19 cellular contexts compared by ENCODE assay signal in genomic region chr12:106522708-106523107, GRCh38.
"Had no signal": no experiment of that assay in that cellular context is flagged by ENCODE, and none has a peak within 500 bp of the region (broad histone marks: within the 10 kb centered on the region; RNA-seq: fewer than 3 reads in every experiment).

No MANE protein-coding gene starts in this region.

- ATAC-seq: activated CD8-positive, alpha-beta memory T cell treated with anti-CD3 and anti-CD28 coated beads, Interleukin-2, amount 10 ng/mL, durations not matched to agents 7 days and 5 days; heart left ventricle; left colon; pancreas had no signal

- H3K9me3 ChIP-seq: adrenal gland, heart left ventricle, pancreas, stomach, testis had no signal

- H3K4me1 ChIP-seq: adrenal gland, heart left ventricle, pancreas, stomach, testis had no signal

- FAIRE-seq: frontal cortex, pancreas had no signal

- H3K36me3 ChIP-seq: adrenal gland, heart left ventricle, pancreas, stomach had no signal

- H3K27me3 ChIP-seq: heart left ventricle, pancreas, testis had no signal

- H3K4me3 ChIP-seq: adrenal gland, coronary artery, heart left ventricle, lung, pancreas, stomach, testis had no signal

- H3K27ac ChIP-seq: adrenal gland, coronary artery, heart left ventricle, pancreas, stomach, testis, VCaP had no signal

- DNase-seq: activated CD4-positive, alpha-beta memory T cell treated with anti-CD3 and anti-CD28 coated beads for 36 hours; activated CD8-positive, alpha-beta memory T cell treated with anti-CD3 and anti-CD28 coated beads, Interleukin-2, amount 10 ng/mL, durations not matched to agents 7 days and 5 days; activated naive CD4-positive, alpha-beta T cell treated with anti-CD3 and anti-CD28 coated beads, Interleukin-2, amount 50 U/mL, for 16 hours; activated T-cell treated with anti-CD3 and anti-CD28 coated beads, Interleukin-2, amount 50 U/mL, for 1 hour; adrenal gland; central memory CD4-positive, alpha-beta T cell; effector CD4-positive, alpha-beta T cell; heart left ventricle; left colon; naive B cell; pancreas; stimulated activated CD4-positive, alpha-beta T cell treated with anti-CD3 and anti-CD28 coated beads, Interleukin-12 subunit alpha, Interleukin-12 subunit beta, amount 100 ng/mL, for 4 hours; stimulated activated CD4-positive, alpha-beta T cell treated with anti-CD3 and anti-CD28 coated beads, Interleukin-2, amount 100 ng/mL, for 24 hours; stomach; testis had no signal
